Comparison of ENCODE assay signal across 13 cellular contexts in the genomic region with DNA sequence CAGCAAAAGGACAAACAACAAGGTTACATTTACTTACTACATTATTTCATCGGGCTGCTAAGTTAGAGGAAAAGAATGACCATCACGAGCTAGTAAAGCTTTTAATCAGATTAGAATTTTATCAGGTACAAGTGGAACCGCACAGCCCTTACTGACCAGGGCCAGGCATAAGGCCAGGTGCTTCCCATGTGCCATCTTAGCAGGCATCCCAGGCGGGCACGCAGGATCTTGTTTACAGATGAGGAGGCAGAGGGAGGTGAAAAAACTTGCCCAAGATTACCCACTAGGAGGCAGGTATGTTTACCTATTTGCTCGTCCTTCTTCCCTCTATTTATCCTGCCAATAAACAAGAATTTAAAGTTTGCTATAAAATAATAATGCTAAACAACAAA. TPM values are rescaled to one million over a fixed set of nuclear protein-coding genes. Genes with fewer than 3 reads are reported as not detected.
DNase-seq lines count a peak whose midpoint lies in the region; ATAC-seq and TF ChIP-seq lines count a peak whose summit lies in the region.
"Had no signal": no experiment of that assay in that cellular context is flagged by ENCODE, and none has a peak within 500 bp of the region (broad histone marks: within the 10 kb centered on the region; RNA-seq: fewer than 3 reads in every experiment).

No MANE protein-coding gene starts in this region.

- no peak for ATAC-seq in activated T-cell treated with anti-CD3 and anti-CD28 coated beads, Interleukin-2, amount 50 U/mL, for 4 hours
- ATAC-seq in stimulated activated memory B cell treated with anti-CD40 and anti-IgM and Interleukin-4, amounts not matched to agents 10 μg/mL and 1 μg/mL and 100 μg/mL, for 72 hours = no peak
- no peak for ATAC-seq in GM19455 (IDR thresholded peaks at IDR 0.05; ENCODE audit: unreplicated experiment)

- H3K4me1 ChIP-seq in endodermal cell (ENCODE audit: control insufficient read depth, insufficient read depth, low read length) = peaks cover 23% of the 10 kb centered on the region

- no peak for DNase-seq in activated T-cell treated with anti-CD3 and anti-CD28 coated beads, Interleukin-2, amount 50 U/mL, for 4 hours
- no peak for DNase-seq in activated T-cell treated with anti-CD3 and anti-CD28 coated beads, Interleukin-2, amount 50 U/mL, for 48 hours
- DNase-seq in LNCaP clone FGC (ENCODE audit: low read depth) (peak; percentile 92), endodermal cell (peak; percentile 54), NCI-H187 (lab: John Stamatoyannopoulos, UW) (no peak)
- DNase-seq in activated effector memory CD4-positive, alpha-beta T cell treated with anti-CD3 and anti-CD28 coated beads, Interleukin-2, amount 50 U/mL, for 16 hours = no peak
- DNase-seq: AML-193, NCI-H526 had no signal

- H3K36me3 Mint-ChIP-seq in activated T-cell treated with anti-CD3 and anti-CD28 coated beads, Interleukin-2, amount 50 U/mL, for 4 hours (ENCODE audit: insufficient read depth) = peaks cover 63% of the 10 kb centered on the region
- H3K36me3 Mint-ChIP-seq in endodermal cell (ENCODE audit: low read depth) = peaks cover 68% of the 10 kb centered on the region
- H3K36me3 Mint-ChIP-seq in stimulated activated memory B cell treated with anti-CD40 and anti-IgM and Interleukin-4, amounts not matched to agents 10 μg/mL and 1 μg/mL and 100 μg/mL, for 72 hours = peaks cover 60% of the 10 kb centered on the region

- TF ChIP-seq CTCF in LNCaP clone FGC (IDR thresholded peaks at IDR 0.05; ENCODE audit: control insufficient read depth, extremely low read depth, insufficient read depth) = no peak
- peak; percentile 48 for TF ChIP-seq CTCF in endodermal cell (conservative IDR thresholded peaks at IDR 0.05)

- H3K4me3 Mint-ChIP-seq in activated T-cell treated with anti-CD3 and anti-CD28 coated beads, Interleukin-2, amount 50 U/mL, for 4 hours = peak overlapping the region; percentile 68
- peak overlapping the region; percentile 19 for H3K4me3 Mint-ChIP-seq in endodermal cell
- H3K4me3 Mint-ChIP-seq in stimulated activated memory B cell treated with anti-CD40 and anti-IgM and Interleukin-4, amounts not matched to agents 10 μg/mL and 1 μg/mL and 100 μg/mL, for 72 hours = peak overlapping the region; percentile 62

- H3K9me3 ChIP-seq in endodermal cell (ENCODE audit: control insufficient read depth, low read length) = no peaks in the 10 kb centered on the region

- peaks cover 97% of the 10 kb centered on the region for H3K4me1 Mint-ChIP-seq in activated T-cell treated with anti-CD3 and anti-CD28 coated beads, Interleukin-2, amount 50 U/mL, for 4 hours (ENCODE audit: low read depth)
- H3K4me1 Mint-ChIP-seq in endodermal cell = peaks cover 92% of the 10 kb centered on the region
- H3K4me1 Mint-ChIP-seq in stimulated activated memory B cell treated with anti-CD40 and anti-IgM and Interleukin-4, amounts not matched to agents 10 μg/mL and 1 μg/mL and 100 μg/mL, for 72 hours = peaks cover 97% of the 10 kb centered on the region

- H3K27me3 Mint-ChIP-seq in activated T-cell treated with anti-CD3 and anti-CD28 coated beads, Interleukin-2, amount 50 U/mL, for 4 hours (ENCODE audit: low read depth) = no peaks in the 10 kb centered on the region
- no peaks in the 10 kb centered on the region for H3K27me3 Mint-ChIP-seq in endodermal cell (ENCODE audit: insufficient read depth)
- H3K27me3 Mint-ChIP-seq in stimulated activated memory B cell treated with anti-CD40 and anti-IgM and Interleukin-4, amounts not matched to agents 10 μg/mL and 1 μg/mL and 100 μg/mL, for 72 hours = no peaks in the 10 kb centered on the region
- H3K27me3 Mint-ChIP-seq: brain; stimulated activated naive CD8-positive, alpha-beta T cell treated with anti-CD3 and anti-CD28 coated beads, Interleukin-15, Interleukin-2, amounts not matched to agents 100 ng/mL and 50 ng/mL, for 24 hours had no signal

- H3K36me3 ChIP-seq in endodermal cell (ENCODE audit: control insufficient read depth, insufficient read depth, low read length) = peaks cover 83% of the 10 kb centered on the region

- no peak overlapping the region for H3K27ac ChIP-seq in endodermal cell (ENCODE audit: low read depth, low read length)
- H3K27ac ChIP-seq: SK-N-MC had no signal

- H3K27ac Mint-ChIP-seq in endodermal cell = peak overlapping the region; percentile 20
- H3K27ac Mint-ChIP-seq in stimulated activated memory B cell treated with anti-CD40 and anti-IgM and Interleukin-4, amounts not matched to agents 10 μg/mL and 1 μg/mL and 100 μg/mL, for 72 hours = peak overlapping the region; percentile 73

- H3K27me3 ChIP-seq in endodermal cell (ENCODE audit: control insufficient read depth, insufficient read depth, low read length, poor library complexity, severe bottlenecking) = no peaks in the 10 kb centered on the region

- H3K9me3 Mint-ChIP-seq in activated T-cell treated with anti-CD3 and anti-CD28 coated beads, Interleukin-2, amount 50 U/mL, for 4 hours = no peaks in the 10 kb centered on the region
- H3K9me3 Mint-ChIP-seq in endodermal cell = no peaks in the 10 kb centered on the region
- peaks cover 3% of the 10 kb centered on the region for H3K9me3 Mint-ChIP-seq in stimulated activated memory B cell treated with anti-CD40 and anti-IgM and Interleukin-4, amounts not matched to agents 10 μg/mL and 1 μg/mL and 100 μg/mL, for 72 hours
- H3K9me3 Mint-ChIP-seq: brain; stimulated activated naive CD8-positive, alpha-beta T cell treated with anti-CD3 and anti-CD28 coated beads, Interleukin-15, Interleukin-2, amounts not matched to agents 100 ng/mL and 50 ng/mL, for 24 hours had no signal

- H3K4me3 ChIP-seq in LNCaP clone FGC (ENCODE audit: low read depth, low read length) (no peak overlapping the region), endodermal cell (ENCODE audit: low read length) (no peak overlapping the region)
- H3K4me3 ChIP-seq: SK-N-MC had no signal

- H3K9ac ChIP-seq in endodermal cell (ENCODE audit: extremely low read depth, low read length, poor library complexity, severe bottlenecking) = no peak overlapping the region

- 93 to 94% methylated on average over 2 to 6 of the region's 6 CpGs for WGBS in endodermal cell (ENCODE audit: insufficient coverage in 1 of 2, insufficient read length in 1 of 2), 2 experiments

RNA-seq across cellular contexts. Expression of a gene that starts 10.7 kb away (rescaled TPM):
- total RNA-seq in activated T-cell treated with anti-CD3 and anti-CD28 coated beads, Interleukin-2, amount 50 U/mL, for 4 hours = 100 to 1,000 TPM; 315 to 327 (median 324) TPM
- total RNA-seq in endodermal cell = 100 to 1,000 TPM; 145 to 209 TPM
- polyA plus RNA-seq in endodermal cell (2013, experiment 1 of 2) = 118 TPM
- 115 TPM for polyA plus RNA-seq in endodermal cell (2013, experiment 2 of 2)

Comparison
In these comparisons a context has a peak if more than half of its experiments do, and no peak if none do; other contexts are left out.
1. DNase-seq: peak in LNCaP clone FGC (single experiment) and endodermal cell (single experiment); none in activated T-cell treated with anti-CD3 and anti-CD28 coated beads, Interleukin-2, amount 50 U/mL, for 4 hours (single experiment), activated T-cell treated with anti-CD3 and anti-CD28 coated beads, Interleukin-2, amount 50 U/mL, for 48 hours (0 of 2), activated effector memory CD4-positive, alpha-beta T cell treated with anti-CD3 and anti-CD28 coated beads, Interleukin-2, amount 50 U/mL, for 16 hours (single experiment) and NCI-H187 (0 of 2).
2. Peak in every context shown above with its lines, with median percentiles within 50 percentile points of each other: H3K4me3 Mint-ChIP-seq.